23 cellular contexts compared by ENCODE assay signal in genomic region chr16:57066625-57067024, GRCh38. TPM values are rescaled to one million over a fixed set of nuclear protein-coding genes. Genes with fewer than 3 reads are reported as not detected.
DNase-seq lines count a peak whose midpoint lies in the region; ATAC-seq and TF ChIP-seq lines count a peak whose summit lies in the region.
"Had no signal": no experiment of that assay in that cellular context is flagged by ENCODE, and none has a peak within 500 bp of the region (broad histone marks: within the 10 kb centered on the region; RNA-seq: fewer than 3 reads in every experiment).

No MANE protein-coding gene starts in this region.

- H3K9me3 Mint-ChIP-seq in activated CD4-positive, alpha-beta T cell treated with anti-CD3 and anti-CD28 coated beads for 36 hours (ENCODE audit: low read depth), result no peaks in the 10 kb centered on the region
- H3K9me3 Mint-ChIP-seq in activated CD4-positive, alpha-beta T cell treated with anti-CD3 and anti-CD28 coated beads, Interleukin-2, amount 10 ng/mL, durations not matched to agents 7 days and 5 days, result no peaks in the 10 kb centered on the region
- peaks cover 0 to 2% (median 0%) of the 10 kb centered on the region in 9 donors for H3K9me3 Mint-ChIP-seq in naive thymus-derived CD8-positive, alpha-beta T cell
- H3K9me3 Mint-ChIP-seq: activated T-helper 2 cell treated with anti-CD3 and anti-CD28 coated beads, Interferon-gamma antibody, Interleukin-2, Interleukin-4, amounts not matched to agents 10 μg/mL and 5 μg/mL and 100 μg/mL, durations not matched to agents 14 hours and 24 hours and 36 hours; neural crest cell; T-helper 2 cell treated with Interferon-gamma antibody and Interleukin-4, amounts not matched to agents 5 μg/mL and 100 μg/mL, for 36 hours; WTC11 had no signal

- H3K4me3 Mint-ChIP-seq in activated CD4-positive, alpha-beta T cell treated with anti-CD3 and anti-CD28 coated beads for 36 hours, result no peak overlapping the region
- no peak overlapping the region for H3K4me3 Mint-ChIP-seq in activated CD4-positive, alpha-beta T cell treated with anti-CD3 and anti-CD28 coated beads, Interleukin-2, amount 10 ng/mL, durations not matched to agents 7 days and 5 days
- H3K4me3 Mint-ChIP-seq in T-helper 17 cell, result peak overlapping the region; percentile 61
- peak overlapping the region in 2 of 10 donors; percentile 27 to 39 for H3K4me3 Mint-ChIP-seq in naive thymus-derived CD8-positive, alpha-beta T cell
- H3K4me3 Mint-ChIP-seq: neural crest cell; T-helper 2 cell treated with Interferon-gamma antibody and Interleukin-4, amounts not matched to agents 5 μg/mL and 100 μg/mL, for 36 hours; WTC11 had no signal

- in situ Hi-C loops in GM13976 (cut with MboI; ENCODE audit: low sequenced_read_pairs, unreplicated experiment), result no loop called here

- CTCF ChIA-PET in activated CD4-positive, alpha-beta T cell treated with anti-CD3 and anti-CD28 coated beads for 36 hours (lab: Charles Lee), result interaction anchor here (0.6 to 2.4 kb wide), 5 partner anchors 56 to 350 kb away, joined by 3 to 11 read pairs (median 3); no protein-coding TSS in a partner anchor
- CTCF ChIA-PET in activated CD4-positive, alpha-beta T cell treated with anti-CD3 and anti-CD28 coated beads, Interleukin-2, amount 10 ng/mL, durations not matched to agents 7 days and 5 days (lab: Charles Lee), result interaction anchor here (0.6 to 3.3 kb wide), 6 partner anchors 10 to 710 kb away, joined by 3 to 12 read pairs (median 4); no protein-coding TSS in a partner anchor

- no peak overlapping the region for H3K27ac ChIP-seq in caudate nucleus (ENCODE audit: low read depth, low read length)
- H3K27ac ChIP-seq: left lung, psoas muscle, SK-N-MC had no signal

- H3K4me1 Mint-ChIP-seq in activated CD4-positive, alpha-beta T cell treated with anti-CD3 and anti-CD28 coated beads for 36 hours, result peaks cover 13% of the 10 kb centered on the region
- peaks cover 11% of the 10 kb centered on the region for H3K4me1 Mint-ChIP-seq in activated CD4-positive, alpha-beta T cell treated with anti-CD3 and anti-CD28 coated beads, Interleukin-2, amount 10 ng/mL, durations not matched to agents 7 days and 5 days
- H3K4me1 Mint-ChIP-seq in T-helper 17 cell, result peaks cover 22% of the 10 kb centered on the region
- H3K4me1 Mint-ChIP-seq in naive thymus-derived CD8-positive, alpha-beta T cell, result peaks cover 11 to 35% (median 29%) of the 10 kb centered on the region in 4 donors

- no peaks in the 10 kb centered on the region for H3K9me3 ChIP-seq in T-helper 17 cell (ENCODE audit: control insufficient read depth, low read length, poor library complexity, severe bottlenecking)
- H3K9me3 ChIP-seq: BE2C, left lung, psoas muscle had no signal

- ATAC-seq in activated CD4-positive, alpha-beta T cell treated with anti-CD3 and anti-CD28 coated beads for 36 hours, result peak; percentile 34
- ATAC-seq in T-helper 17 cell (no peak), GM18870 (IDR thresholded peaks at IDR 0.05; ENCODE audit: unreplicated experiment) (no peak), HG03196 (IDR thresholded peaks at IDR 0.05; ENCODE audit: unreplicated experiment) (no peak)
- no peak for ATAC-seq in naive thymus-derived CD8-positive, alpha-beta T cell
- ATAC-seq: left lung, psoas muscle, WTC11 had no signal

- no peaks in the 10 kb centered on the region for H3K27me3 Mint-ChIP-seq in activated CD4-positive, alpha-beta T cell treated with anti-CD3 and anti-CD28 coated beads for 36 hours
- no peaks in the 10 kb centered on the region for H3K27me3 Mint-ChIP-seq in activated CD4-positive, alpha-beta T cell treated with anti-CD3 and anti-CD28 coated beads, Interleukin-2, amount 10 ng/mL, durations not matched to agents 7 days and 5 days
- no peaks in the 10 kb centered on the region for H3K27me3 Mint-ChIP-seq in T-helper 17 cell
- H3K27me3 Mint-ChIP-seq in naive thymus-derived CD8-positive, alpha-beta T cell, result no peaks in the 10 kb centered on the region

- intact Hi-C loops in activated CD4-positive, alpha-beta T cell treated with anti-CD3 and anti-CD28 coated beads for 36 hours (cut with DNase I, micrococcal nuclease), result no loop called here

- H3K36me3 Mint-ChIP-seq in activated CD4-positive, alpha-beta T cell treated with anti-CD3 and anti-CD28 coated beads for 36 hours (ENCODE audit: low read depth), result peaks cover 31% of the 10 kb centered on the region
- peaks cover 56% of the 10 kb centered on the region for H3K36me3 Mint-ChIP-seq in activated CD4-positive, alpha-beta T cell treated with anti-CD3 and anti-CD28 coated beads, Interleukin-2, amount 10 ng/mL, durations not matched to agents 7 days and 5 days (ENCODE audit: low read depth)
- peaks cover 18% of the 10 kb centered on the region for H3K36me3 Mint-ChIP-seq in T-helper 17 cell (ENCODE audit: low read depth)
- H3K36me3 Mint-ChIP-seq in naive thymus-derived CD8-positive, alpha-beta T cell, result peaks cover 0 to 75% (median 22%) of the 10 kb centered on the region in 3 donors
- H3K36me3 Mint-ChIP-seq: WTC11 had no signal

- DNase-seq in activated CD4-positive, alpha-beta T cell treated with anti-CD3 and anti-CD28 coated beads for 36 hours, result no peak
- no peak for DNase-seq in activated CD4-positive, alpha-beta T cell treated with anti-CD3 and anti-CD28 coated beads, Interleukin-2, amount 10 ng/mL, durations not matched to agents 7 days and 5 days
- DNase-seq in GM13976 (ENCODE audit: low spot score) (peak; percentile 57), T-helper 17 cell (no peak), caudate nucleus (lab: John Stamatoyannopoulos, UW) (no peak)
- peak in 1 of 10 donors; percentile 32 for DNase-seq in naive thymus-derived CD8-positive, alpha-beta T cell
- DNase-seq: anterior cingulate cortex; BE2C; GDM1; left lung; midbrain; NCI-H1092; NCI-H2081; NCI-H446; psoas muscle; stimulated activated CD4-positive, alpha-beta T cell treated with anti-CD3 and anti-CD28 coated beads, Interleukin-1b, Interleukin-23, amount 100 ng/mL, for 48 hours had no signal

- POLR2A ChIA-PET in activated CD4-positive, alpha-beta T cell treated with anti-CD3 and anti-CD28 coated beads for 36 hours (lab: Charles Lee), result no interaction called here
- POLR2A ChIA-PET in activated CD4-positive, alpha-beta T cell treated with anti-CD3 and anti-CD28 coated beads, Interleukin-2, amount 10 ng/mL, durations not matched to agents 7 days and 5 days (lab: Charles Lee), result no interaction called here
- POLR2A ChIA-PET in naive thymus-derived CD8-positive, alpha-beta T cell (lab: Charles Lee), result interaction anchor here (0.6 to 1.9 kb wide), 5 partner anchors 14 to 493 kb away, joined by 3 to 6 read pairs (median 3); no protein-coding TSS in a partner anchor

- TF ChIP-seq CTCF in GM13976 (IDR thresholded peaks at IDR 0.05; ENCODE audit: borderline replicate concordance, control extremely low read depth, extremely low read depth, insufficient read depth, missing control alignments), result no peak

- peak overlapping the region; percentile 18 for H3K27ac Mint-ChIP-seq in activated CD4-positive, alpha-beta T cell treated with anti-CD3 and anti-CD28 coated beads for 36 hours
- no peak overlapping the region for H3K27ac Mint-ChIP-seq in activated CD4-positive, alpha-beta T cell treated with anti-CD3 and anti-CD28 coated beads, Interleukin-2, amount 10 ng/mL, durations not matched to agents 7 days and 5 days
- peak overlapping the region; percentile 83 for H3K27ac Mint-ChIP-seq in T-helper 17 cell
- peak overlapping the region in 9 of 10 donors; percentile 40 to 88 (median 73) for H3K27ac Mint-ChIP-seq in naive thymus-derived CD8-positive, alpha-beta T cell
- H3K27ac Mint-ChIP-seq: activated T-helper 2 cell treated with anti-CD3 and anti-CD28 coated beads, Interferon-gamma antibody, Interleukin-2, Interleukin-4, amounts not matched to agents 10 μg/mL and 5 μg/mL and 100 μg/mL, durations not matched to agents 14 hours and 24 hours and 36 hours; T-helper 2 cell treated with Interferon-gamma antibody and Interleukin-4, amounts not matched to agents 5 μg/mL and 100 μg/mL, for 36 hours; WTC11 had no signal

RNA-seq across cellular contexts. Expression of gene CPNE2, which starts 25.8 kb away (rescaled TPM):
- total RNA-seq in activated CD4-positive, alpha-beta T cell treated with anti-CD3 and anti-CD28 coated beads for 36 hours, result 1 to 10 TPM; 4.9 to 7.3 TPM
- total RNA-seq in activated CD4-positive, alpha-beta T cell treated with anti-CD3 and anti-CD28 coated beads, Interleukin-2, amount 10 ng/mL, durations not matched to agents 7 days and 5 days, result 1 to 10 TPM; 3.1 to 3.6 TPM
- 1 to 10 TPM; 2.4 to 4.4 TPM for total RNA-seq in T-helper 17 cell
- total RNA-seq in naive thymus-derived CD8-positive, alpha-beta T cell, result 10 to 100 TPM in 1 of 2 experiments, 1 to 10 TPM in 1; 9.6 to 10.3 TPM
- 10 to 100 TPM; 26.8 to 60.4 (median 30.4) TPM for polyA plus RNA-seq in naive thymus-derived CD8-positive, alpha-beta T cell
